Comparison of ENCODE assay signal across 27 cellular contexts in genomic region chr13:98688373-98688772, GRCh38.
"Had no signal": no experiment of that assay in that cellular context is flagged by ENCODE, and none has a peak within 500 bp of the region (broad histone marks: within the 10 kb centered on the region; RNA-seq: fewer than 3 reads in every experiment).

No MANE protein-coding gene starts in this region.

- H3K4me3 ChIP-seq: hepatocyte, right lobe of liver, skin epidermis, tibial artery had no signal

- H3K4me1 ChIP-seq: right lobe of liver, tibial artery had no signal

- H3K27ac ChIP-seq: hepatocyte, right lobe of liver, skin epidermis, tibial artery had no signal

- H3K4me1 Mint-ChIP-seq: activated CD4-positive, alpha-beta memory T cell treated with anti-CD3 and anti-CD28 coated beads, Interleukin-2, amount 10 ng/mL, durations not matched to agents 7 days and 5 days; activated CD4-positive, alpha-beta T cell treated with anti-CD3 and anti-CD28 coated beads, Interleukin-2, amount 10 ng/mL, durations not matched to agents 24 days and 14 days; activated CD8-positive, alpha-beta memory T cell treated with anti-CD3 and anti-CD28 coated beads, Interleukin-2, amount 10 ng/mL, durations not matched to agents 7 days and 5 days; activated naive CD8-positive, alpha-beta T cell treated with anti-CD3 and anti-CD28 coated beads, Interleukin-2, amount 50 U/mL, for 24 hours; memory B cell; stimulated activated effector memory CD8-positive, alpha-beta T cell treated with anti-CD3 and anti-CD28 coated beads, Interleukin-12 subunit alpha, Interleukin-12 subunit beta, amount 100 ng/mL, for 72 hours; stimulated activated naive CD8-positive, alpha-beta T cell treated with anti-CD3 and anti-CD28 coated beads, Interleukin-15, amount 100 ng/mL, for 72 hours had no signal

- H3K9me3 Mint-ChIP-seq: activated CD4-positive, alpha-beta memory T cell treated with anti-CD3 and anti-CD28 coated beads, Interleukin-2, amount 10 ng/mL, durations not matched to agents 7 days and 5 days; activated CD4-positive, alpha-beta T cell treated with anti-CD3 and anti-CD28 coated beads, Interleukin-2, amount 10 ng/mL, durations not matched to agents 24 days and 14 days; activated naive CD8-positive, alpha-beta T cell treated with anti-CD3 and anti-CD28 coated beads, Interleukin-2, amount 50 U/mL, for 24 hours; activated T-helper 1 cell treated with anti-CD3 and anti-CD28 coated beads, Interleukin-12 subunit alpha, Interleukin-12 subunit beta, Interleukin-2, Interleukin-4 antibody, amounts not matched to agents 30 ng/mL and 10 ng/mL and 1 ng/mL, durations not matched to agents 14 hours and 24 hours and 36 hours; dendritic cell treated with granulocyte-macrophage colony-stimulating factor and Interleukin-4, amounts not matched to agents 40 ng/mL and 50 ng/mL, for 4 days; memory B cell; stimulated activated effector memory CD8-positive, alpha-beta T cell treated with anti-CD3 and anti-CD28 coated beads, Interleukin-12 subunit alpha, Interleukin-12 subunit beta, amount 100 ng/mL, for 72 hours; stimulated activated naive CD8-positive, alpha-beta T cell treated with anti-CD3 and anti-CD28 coated beads, Interleukin-15, amount 100 ng/mL, for 72 hours; T-helper 1 cell treated with Interleukin-12 subunit alpha and Interleukin-12 subunit beta and Interleukin-4 antibody, amounts not matched to agents 30 μg/mL and 1 μg/mL, for 36 hours had no signal

- H3K36me3 Mint-ChIP-seq: activated CD8-positive, alpha-beta memory T cell treated with anti-CD3 and anti-CD28 coated beads, Interleukin-2, amount 10 ng/mL, durations not matched to agents 7 days and 5 days; brain; memory B cell; stimulated activated effector memory CD8-positive, alpha-beta T cell treated with anti-CD3 and anti-CD28 coated beads, Interleukin-12 subunit alpha, Interleukin-12 subunit beta, amount 100 ng/mL, for 72 hours had no signal

- H3K27ac Mint-ChIP-seq: activated CD4-positive, alpha-beta memory T cell treated with anti-CD3 and anti-CD28 coated beads, Interleukin-2, amount 10 ng/mL, durations not matched to agents 7 days and 5 days; activated CD4-positive, alpha-beta T cell treated with anti-CD3 and anti-CD28 coated beads, Interleukin-2, amount 10 ng/mL, durations not matched to agents 24 days and 14 days; activated CD8-positive, alpha-beta memory T cell treated with anti-CD3 and anti-CD28 coated beads, Interleukin-2, amount 10 ng/mL, durations not matched to agents 7 days and 5 days; activated naive CD8-positive, alpha-beta T cell treated with anti-CD3 and anti-CD28 coated beads, Interleukin-2, amount 50 U/mL, for 24 hours; activated T-helper 1 cell treated with anti-CD3 and anti-CD28 coated beads, Interleukin-12 subunit alpha, Interleukin-12 subunit beta, Interleukin-2, Interleukin-4 antibody, amounts not matched to agents 30 ng/mL and 10 ng/mL and 1 ng/mL, durations not matched to agents 14 hours and 24 hours and 36 hours; dendritic cell treated with granulocyte-macrophage colony-stimulating factor and Interleukin-4, amounts not matched to agents 40 ng/mL and 50 ng/mL, for 4 days; memory B cell; stimulated activated effector memory CD8-positive, alpha-beta T cell treated with anti-CD3 and anti-CD28 coated beads, Interleukin-12 subunit alpha, Interleukin-12 subunit beta, amount 100 ng/mL, for 72 hours; stimulated activated naive CD8-positive, alpha-beta T cell treated with anti-CD3 and anti-CD28 coated beads, Interleukin-15, amount 100 ng/mL, for 72 hours; T-helper 1 cell treated with Interleukin-12 subunit alpha and Interleukin-12 subunit beta and Interleukin-4 antibody, amounts not matched to agents 30 μg/mL and 1 μg/mL, for 36 hours had no signal

- H3K36me3 ChIP-seq: tibial artery had no signal

- ATAC-seq: activated CD4-positive, CD25-positive, alpha-beta regulatory T cell treated with anti-CD3 and anti-CD28 coated beads, Interleukin-2, amount 50 U/mL, for 24 hours; activated CD8-positive, alpha-beta memory T cell treated with anti-CD3 and anti-CD28 coated beads, Interleukin-2, amount 10 ng/mL, durations not matched to agents 7 days and 5 days; activated naive CD8-positive, alpha-beta T cell treated with anti-CD3 and anti-CD28 coated beads, Interleukin-2, amount 50 U/mL, for 24 hours; right lobe of liver; stimulated activated effector memory CD8-positive, alpha-beta T cell treated with anti-CD3 and anti-CD28 coated beads, Interleukin-12 subunit alpha, Interleukin-12 subunit beta, amount 100 ng/mL, for 72 hours; stimulated activated naive CD8-positive, alpha-beta T cell treated with anti-CD3 and anti-CD28 coated beads, Interleukin-15, amount 100 ng/mL, for 72 hours had no signal

- H3K4me3 Mint-ChIP-seq: activated CD4-positive, alpha-beta memory T cell treated with anti-CD3 and anti-CD28 coated beads, Interleukin-2, amount 10 ng/mL, durations not matched to agents 7 days and 5 days; activated CD4-positive, alpha-beta T cell treated with anti-CD3 and anti-CD28 coated beads, Interleukin-2, amount 10 ng/mL, durations not matched to agents 24 days and 14 days; activated CD8-positive, alpha-beta memory T cell treated with anti-CD3 and anti-CD28 coated beads, Interleukin-2, amount 10 ng/mL, durations not matched to agents 7 days and 5 days; activated naive CD8-positive, alpha-beta T cell treated with anti-CD3 and anti-CD28 coated beads, Interleukin-2, amount 50 U/mL, for 24 hours; activated T-helper 1 cell treated with anti-CD3 and anti-CD28 coated beads, Interleukin-12 subunit alpha, Interleukin-12 subunit beta, Interleukin-2, Interleukin-4 antibody, amounts not matched to agents 30 ng/mL and 10 ng/mL and 1 ng/mL, durations not matched to agents 14 hours and 24 hours and 36 hours; brain; dendritic cell treated with granulocyte-macrophage colony-stimulating factor and Interleukin-4, amounts not matched to agents 40 ng/mL and 50 ng/mL, for 4 days; memory B cell; stimulated activated effector memory CD8-positive, alpha-beta T cell treated with anti-CD3 and anti-CD28 coated beads, Interleukin-12 subunit alpha, Interleukin-12 subunit beta, amount 100 ng/mL, for 72 hours; stimulated activated naive CD8-positive, alpha-beta T cell treated with anti-CD3 and anti-CD28 coated beads, Interleukin-15, amount 100 ng/mL, for 72 hours; T-helper 1 cell treated with Interleukin-12 subunit alpha and Interleukin-12 subunit beta and Interleukin-4 antibody, amounts not matched to agents 30 μg/mL and 1 μg/mL, for 36 hours had no signal

- H3K27me3 ChIP-seq: hepatocyte, right lobe of liver, tibial artery had no signal

- FAIRE-seq: frontal cortex, islet of Langerhans had no signal

- H3K9me3 ChIP-seq: right lobe of liver, tibial artery had no signal

- DNase-seq: activated CD4-positive, alpha-beta memory T cell treated with anti-CD3 and anti-CD28 coated beads, Interleukin-2, amount 10 ng/mL, durations not matched to agents 7 days and 5 days; activated CD4-positive, alpha-beta T cell treated with anti-CD3 and anti-CD28 coated beads, Interleukin-2, amount 10 ng/mL, durations not matched to agents 24 days and 14 days; activated CD8-positive, alpha-beta memory T cell treated with anti-CD3 and anti-CD28 coated beads, Interleukin-2, amount 10 ng/mL, durations not matched to agents 7 days and 5 days; activated gamma-delta T cell; activated naive CD4-positive, alpha-beta T cell treated with anti-CD3 and anti-CD28 coated beads, Interleukin-2, amount 50 U/mL, for 16 hours; activated naive CD8-positive, alpha-beta T cell treated with anti-CD3 and anti-CD28 coated beads, Interleukin-2, amount 50 U/mL, for 24 hours; activated T-cell treated with anti-CD3 and anti-CD28 coated beads for 4 hours; anterior cingulate cortex; effector memory CD4-positive, alpha-beta T cell; glutamatergic neuron; nucleus accumbens; right lobe of liver; stimulated activated CD4-positive, alpha-beta T cell treated with anti-CD3 and anti-CD28 coated beads, Interleukin-2, amount 100 ng/mL, for 24 hours; stimulated activated naive CD8-positive, alpha-beta T cell treated with anti-CD3 and anti-CD28 coated beads, Interleukin-15, amount 100 ng/mL, for 72 hours; T1000; tibial artery had no signal
